1 cellular context compared by ENCODE assay signal in genomic region chr7:77370606-77371005, GRCh38.
TF ChIP-seq lines count a peak whose summit lies in the region.

No MANE protein-coding gene starts in this region.

TF ChIP-seq in HEK293T, 16 proteins besides CTCF, POLR2A, EP300 and RAD21:
- TF ChIP-seq PKNOX1 (IDR thresholded peaks at IDR 0.05) (no peak), CTBP1 (IDR thresholded peaks at IDR 0.05; ENCODE audit: borderline replicate concordance) (no peak), FOXK2 (IDR thresholded peaks at IDR 0.05) (no peak), ARNT (IDR thresholded peaks at IDR 0.05) (no peak), FOXM1 (IDR thresholded peaks at IDR 0.05; ENCODE audit: borderline replicate concordance) (no peak), ZNF384 (IDR thresholded peaks at IDR 0.05) (no peak), SP1 (IDR thresholded peaks at IDR 0.05) (no peak), FOXA1 (IDR thresholded peaks at IDR 0.05) (no peak), ELF4 (IDR thresholded peaks at IDR 0.05) (no peak), HDGF (IDR thresholded peaks at IDR 0.05; ENCODE audit: borderline replicate concordance) (no peak), L3MBTL2 (conservative IDR thresholded peaks at IDR 0.05) (no peak)
